ENCODE assay signal across 8 cellular contexts in the genomic region with DNA sequence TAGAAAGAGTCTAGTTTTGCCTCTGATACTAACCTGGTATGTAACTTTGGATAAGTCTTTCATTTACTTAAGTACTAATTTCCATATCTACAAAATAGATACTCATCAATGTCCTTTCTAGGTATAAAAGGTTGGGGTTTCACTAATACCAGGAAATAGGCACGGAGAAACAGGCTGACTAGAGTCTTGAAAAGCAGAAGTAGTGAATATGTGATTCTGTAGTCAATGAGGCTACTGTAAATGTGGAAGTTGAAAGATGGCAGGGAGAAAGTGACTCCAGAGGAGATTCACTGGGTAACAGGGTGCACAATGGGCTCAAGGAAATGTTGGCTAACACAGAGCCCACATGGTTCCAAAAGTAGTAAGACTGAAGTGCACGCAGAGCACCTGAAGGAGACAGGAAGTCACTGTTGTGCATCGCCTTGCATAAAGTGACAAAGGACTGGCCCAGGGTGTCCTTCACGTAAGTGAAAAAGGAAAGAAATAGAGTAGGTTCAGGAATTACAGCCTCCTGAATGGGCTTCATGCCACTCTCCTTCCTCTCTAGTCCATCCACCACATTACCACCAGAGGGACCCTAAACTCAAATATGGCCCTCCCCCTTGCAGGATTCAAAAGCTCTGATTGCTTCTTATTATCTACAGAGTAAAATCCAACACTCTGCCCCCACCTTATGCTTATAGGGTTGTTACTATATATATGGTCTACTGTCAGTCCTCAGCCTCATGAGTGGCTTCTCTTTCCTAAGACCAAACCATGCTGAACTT.
DNase-seq lines count a peak whose midpoint lies in the region; ATAC-seq and TF ChIP-seq lines count a peak whose summit lies in the region.

No MANE protein-coding gene starts in this region.

- H3K4me3 ChIP-seq in HEK293 (ENCODE audit: low read depth, low read length) (no peak overlapping the region), OCI-LY3 (ENCODE audit: low read length) (peak overlapping the region; percentile 32; the same call in 1 of the 2 replicates), neural cell (ENCODE audit: low read length) (no peak overlapping the region)

- DNase-seq in SHP77 treated with DMSO at 0.1 percent for 48 hours (lab: John Stamatoyannopoulos, UW) (peak; percentile 0), SHP77 (lab: John Stamatoyannopoulos, UW) (no peak), mesothelial cell of epicardium (ENCODE audit: low spot score in 2 of 2, unreplicated experiment in 2 of 2) (no peak), AG20443 (ENCODE audit: low spot score) (no peak)

- TF ChIP-seq EP300 in neural cell (conservative IDR thresholded peaks at IDR 0.05; ENCODE audit: poor library complexity, severe bottlenecking) = no peak

- H3K4me3 Mint-ChIP-seq in mesothelial cell of epicardium = no peak overlapping the region

- H3K27ac Mint-ChIP-seq in mesothelial cell of epicardium = no peak overlapping the region

- no peaks in the 10 kb centered on the region for H3K9me3 Mint-ChIP-seq in mesothelial cell of epicardium

- H3K27ac ChIP-seq in HEK293 (ENCODE audit: extremely low read depth, low read depth, low read length) (no peak overlapping the region), OCI-LY3 (ENCODE audit: low read length) (peak overlapping the region; percentile 57), neural cell (ENCODE audit: low read length) (no peak overlapping the region)

- H4K20me1 ChIP-seq in OCI-LY3 (ENCODE audit: insufficient read depth, low read length) (no peaks in the 10 kb centered on the region), neural cell (ENCODE audit: insufficient read depth) (no peaks in the 10 kb centered on the region)

- peaks cover 6% of the 10 kb centered on the region for H3K27me3 Mint-ChIP-seq in mesothelial cell of epicardium (ENCODE audit: low read depth)

- POLR2A ChIA-PET in HEK293 (lab: Yijun Ruan, JAX) = no interaction called here

- H3K9me2 ChIP-seq in neural cell (ENCODE audit: insufficient read depth, low read length) = no peaks in the 10 kb centered on the region

- H3K4me1 ChIP-seq in HEK293 (ENCODE audit: control insufficient read depth, insufficient read depth, low read length) (no peaks in the 10 kb centered on the region), OCI-LY3 (ENCODE audit: low read length) (peaks cover 15% of the 10 kb centered on the region)

- CTCF ChIA-PET in HEK293 (lab: Yijun Ruan, JAX) = interaction anchor here (0.7 to 1.1 kb wide), 5 partner anchors 19 to 216 kb away, joined by 3 to 13 read pairs (median 3); no protein-coding TSS in a partner anchor

- no peaks in the 10 kb centered on the region for H3K36me3 Mint-ChIP-seq in mesothelial cell of epicardium

- H3K27me3 ChIP-seq in OCI-LY3 (ENCODE audit: low read depth, low read length) (no peaks in the 10 kb centered on the region), neural cell (ENCODE audit: insufficient read depth, low read depth, low read length) (no peaks in the 10 kb centered on the region)

- H3K4me2 ChIP-seq in OCI-LY3 (ENCODE audit: low read length) (peak overlapping the region; percentile 71), neural cell (ENCODE audit: low read length) (no peak overlapping the region)

- H3K36me3 ChIP-seq in HEK293 (ENCODE audit: control insufficient read depth in 2 of 2, insufficient read depth in 1 of 2, low read length in 2 of 2) = no peaks in the 10 kb centered on the region
- H3K36me3 ChIP-seq in OCI-LY3 (replicated peaks; ENCODE audit: low read depth, low read length) = no peaks in the 10 kb centered on the region
- H3K36me3 ChIP-seq in neural cell (ENCODE audit: insufficient read depth, low read length) = no peaks in the 10 kb centered on the region

- H3K79me2 ChIP-seq in OCI-LY3 (ENCODE audit: low read length) (no peaks in the 10 kb centered on the region), neural cell (replicated peaks; ENCODE audit: insufficient read depth, low read length) (no peaks in the 10 kb centered on the region)

- H3K9ac ChIP-seq in OCI-LY3 (ENCODE audit: low read length) (peak overlapping the region; percentile 45; the same call in 1 of the 2 replicates), neural cell (ENCODE audit: low read length) (no peak overlapping the region)

- no peak for ATAC-seq in HG02981 (IDR thresholded peaks at IDR 0.05; ENCODE audit: unreplicated experiment)

- no peaks in the 10 kb centered on the region for H3F3A ChIP-seq in neural cell (ENCODE audit: insufficient read depth, low read length, poor library complexity, severe bottlenecking)

- TF ChIP-seq CTCF in HEK293 (tag by site-specific recombination; IDR thresholded peaks at IDR 0.05) (0 out of 2 replicates have a peak, but pooled peaks have one; percentile 14), OCI-LY3 (IDR thresholded peaks at IDR 0.05; ENCODE audit: low read depth, low read length) (peak; percentile 33), neural cell (IDR thresholded peaks at IDR 0.05; ENCODE audit: poor library complexity, severe bottlenecking) (peak; percentile 26), mesothelial cell of epicardium (IDR thresholded peaks at IDR 0.05; ENCODE audit: unreplicated experiment) (no peak)

- TF ChIP-seq RAD21 in neural cell (conservative IDR thresholded peaks at IDR 0.05) = peak; percentile 25

- H3K4me1 Mint-ChIP-seq in mesothelial cell of epicardium = no peaks in the 10 kb centered on the region

- H2AFZ ChIP-seq in OCI-LY3 (ENCODE audit: low read depth, low read length) (peak overlapping the region; percentile 64), neural cell (ENCODE audit: low read depth, low read length) (no peak overlapping the region)

- H3K9me3 ChIP-seq in HEK293 (ENCODE audit: control insufficient read depth, insufficient read depth, low read depth, low read length) = no peaks in the 10 kb centered on the region
- H3K9me3 ChIP-seq in OCI-LY3 (ENCODE audit: insufficient read depth, low read length) = no peaks in the 10 kb centered on the region
- no peaks in the 10 kb centered on the region for H3K9me3 ChIP-seq in neural cell (ENCODE audit: low read length)

TF ChIP-seq in HEK293, 187 proteins besides CTCF, POLR2A, EP300 and RAD21:
- TF ChIP-seq ZBTB17 (tag by site-specific recombination; IDR thresholded peaks at IDR 0.05) (no peak), GLIS1 (tag by site-specific recombination; IDR thresholded peaks at IDR 0.05) (no peak)

TF ChIP-seq in neural cell, 6 proteins besides CTCF, POLR2A, EP300 and RAD21:
- TF ChIP-seq SMC3 (conservative IDR thresholded peaks at IDR 0.05; ENCODE audit: poor library complexity) = no peak
- TF ChIP-seq TAF1 (IDR thresholded peaks at IDR 0.05; ENCODE audit: low read depth) = no peak
- TF ChIP-seq EZH2 (IDR thresholded peaks at IDR 0.05; ENCODE audit: borderline replicate concordance, insufficient read depth, low read length, poor library complexity, severe bottlenecking) = no peak
- TF ChIP-seq POLR2AphosphoS5 (IDR thresholded peaks at IDR 0.05) = no peak
